Comparison of ENCODE assay signal across 3 cellular contexts in the genomic region with DNA sequence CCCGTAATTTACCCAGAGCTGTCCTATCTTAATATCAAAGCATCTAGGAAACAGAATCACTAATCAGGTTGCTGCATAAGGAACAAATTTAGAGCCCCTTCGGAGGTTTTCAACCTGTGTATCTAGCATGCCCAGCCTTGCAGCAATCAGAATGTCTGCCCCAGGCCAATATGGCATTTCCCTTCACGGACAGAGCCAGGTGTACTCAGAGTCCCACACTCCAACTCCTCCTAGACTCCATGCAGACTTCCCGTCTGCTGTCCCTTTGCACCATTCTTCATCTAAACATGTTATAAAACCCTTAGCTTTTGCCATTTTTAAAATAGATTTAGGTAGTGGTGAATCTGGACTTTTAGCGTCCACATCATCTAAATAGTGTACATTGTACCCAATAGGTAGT.
"Had no signal": no experiment of that assay in that cellular context is flagged by ENCODE, and none has a peak within 500 bp of the region (broad histone marks: within the 10 kb centered on the region; RNA-seq: fewer than 3 reads in every experiment).

No MANE protein-coding gene starts in this region.

- DNase-seq: GDM1, GF-D8 had no signal

- H3K4me3 ChIP-seq: GM12878 had no signal
